ENCODE assay signal across 1 cellular context in genomic region chr19:6393074-6393981, GRCh38.
TF ChIP-seq lines count a peak whose summit lies in the region.

Gene GTF2F1, minus strand, starts transcription at chr19:6393164. Its CDS starts 169 bp downstream, at chr19:6392995.

TF ChIP-seq in HepG2, 621 proteins besides CTCF, POLR2A, EP300 and RAD21 (continued from another document and continues in another):
- TF ChIP-seq, protein P1, sequence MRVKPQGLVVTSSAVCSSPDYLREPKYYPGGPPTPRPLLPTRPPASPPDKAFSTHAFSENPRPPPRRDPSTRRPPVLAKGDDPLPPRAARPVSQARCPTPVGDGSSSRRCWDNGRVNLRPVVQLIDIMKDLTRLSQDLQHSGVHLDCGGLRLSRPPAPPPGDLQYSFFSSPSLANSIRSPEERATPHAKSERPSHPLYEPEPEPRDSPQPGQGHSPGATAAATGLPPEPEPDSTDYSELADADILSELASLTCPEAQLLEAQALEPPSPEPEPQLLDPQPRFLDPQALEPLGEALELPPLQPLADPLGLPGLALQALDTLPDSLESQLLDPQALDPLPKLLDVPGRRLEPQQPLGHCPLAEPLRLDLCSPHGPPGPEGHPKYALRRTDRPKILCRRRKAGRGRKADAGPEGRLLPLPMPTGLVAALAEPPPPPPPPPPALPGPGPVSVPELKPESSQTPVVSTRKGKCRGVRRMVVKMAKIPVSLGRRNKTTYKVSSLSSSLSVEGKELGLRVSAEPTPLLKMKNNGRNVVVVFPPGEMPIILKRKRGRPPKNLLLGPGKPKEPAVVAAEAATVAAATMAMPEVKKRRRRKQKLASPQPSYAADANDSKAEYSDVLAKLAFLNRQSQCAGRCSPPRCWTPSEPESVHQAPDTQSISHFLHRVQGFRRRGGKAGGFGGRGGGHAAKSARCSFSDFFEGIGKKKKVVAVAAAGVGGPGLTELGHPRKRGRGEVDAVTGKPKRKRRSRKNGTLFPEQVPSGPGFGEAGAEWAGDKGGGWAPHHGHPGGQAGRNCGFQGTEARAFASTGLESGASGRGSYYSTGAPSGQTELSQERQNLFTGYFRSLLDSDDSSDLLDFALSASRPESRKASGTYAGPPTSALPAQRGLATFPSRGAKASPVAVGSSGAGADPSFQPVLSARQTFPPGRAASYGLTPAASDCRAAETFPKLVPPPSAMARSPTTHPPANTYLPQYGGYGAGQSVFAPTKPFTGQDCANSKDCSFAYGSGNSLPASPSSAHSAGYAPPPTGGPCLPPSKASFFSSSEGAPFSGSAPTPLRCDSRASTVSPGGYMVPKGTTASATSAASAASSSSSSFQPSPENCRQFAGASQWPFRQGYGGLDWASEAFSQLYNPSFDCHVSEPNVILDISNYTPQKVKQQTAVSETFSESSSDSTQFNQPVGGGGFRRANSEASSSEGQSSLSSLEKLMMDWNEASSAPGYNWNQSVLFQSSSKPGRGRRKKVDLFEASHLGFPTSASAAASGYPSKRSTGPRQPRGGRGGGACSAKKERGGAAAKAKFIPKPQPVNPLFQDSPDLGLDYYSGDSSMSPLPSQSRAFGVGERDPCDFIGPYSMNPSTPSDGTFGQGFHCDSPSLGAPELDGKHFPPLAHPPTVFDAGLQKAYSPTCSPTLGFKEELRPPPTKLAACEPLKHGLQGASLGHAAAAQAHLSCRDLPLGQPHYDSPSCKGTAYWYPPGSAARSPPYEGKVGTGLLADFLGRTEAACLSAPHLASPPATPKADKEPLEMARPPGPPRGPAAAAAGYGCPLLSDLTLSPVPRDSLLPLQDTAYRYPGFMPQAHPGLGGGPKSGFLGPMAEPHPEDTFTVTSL (CRISPR knock-in tag; IDR thresholded peaks at IDR 0.05; ENCODE audit: borderline replicate concordance) = no peak; the same call in 1 of the 2 replicates
- TF ChIP-seq EEA1 (CRISPR knock-in tag; IDR thresholded peaks at IDR 0.05; ENCODE audit: borderline replicate concordance) (no peak), YEATS2 (CRISPR knock-in tag; IDR thresholded peaks at IDR 0.05; ENCODE audit: borderline replicate concordance) (peak; percentile 70; the same call in 1 of the 2 replicates), ZNF652 (CRISPR knock-in tag; IDR thresholded peaks at IDR 0.05; ENCODE audit: borderline replicate concordance, low read depth) (no peak), ZNF274 (CRISPR knock-in tag; IDR thresholded peaks at IDR 0.05) (peak; percentile 14; the same call in 1 of the 2 replicates), ZEB1 (IDR thresholded peaks at IDR 0.05; ENCODE audit: insufficient replicate concordance, low read depth) (no peak), NAIF1 (CRISPR knock-in tag; IDR thresholded peaks at IDR 0.05; ENCODE audit: borderline replicate concordance) (peak; percentile 86; the same call in 1 of the 2 replicates), PHF21A (CRISPR knock-in tag; IDR thresholded peaks at IDR 0.05) (0 out of 2 replicates have a peak, but pooled peaks have one; percentile 19), ZSCAN12 (CRISPR knock-in tag; IDR thresholded peaks at IDR 0.05) (no peak), SNAPC2 (CRISPR knock-in tag; IDR thresholded peaks at IDR 0.05) (0 out of 2 replicates have a peak, but pooled peaks have one; percentile 30), ZNF777 (CRISPR knock-in tag; IDR thresholded peaks at IDR 0.05) (peak; percentile 28; the same call in 1 of the 2 replicates), AFF4 (CRISPR knock-in tag; IDR thresholded peaks at IDR 0.05) (no peak), ZNF557 (CRISPR knock-in tag; IDR thresholded peaks at IDR 0.05) (no peak), MAFG (CRISPR knock-in tag; IDR thresholded peaks at IDR 0.05) (no peak), ZMAT3 (CRISPR knock-in tag; conservative IDR thresholded peaks at IDR 0.05) (0 out of 2 replicates have a peak, but pooled peaks have one; percentile 22), ZNF335 (CRISPR knock-in tag; IDR thresholded peaks at IDR 0.05) (no peak; the same call in none of the 2 replicates), ZFP37 (CRISPR knock-in tag; IDR thresholded peaks at IDR 0.05; ENCODE audit: borderline replicate concordance) (no peak), ZNF12 (CRISPR knock-in tag; IDR thresholded peaks at IDR 0.05) (no peak), ZBTB21 (CRISPR knock-in tag; IDR thresholded peaks at IDR 0.05) (peak; percentile 71), MXI1 (IDR thresholded peaks at IDR 0.05; ENCODE audit: borderline replicate concordance, low read depth, low read length) (peak; percentile 84; the same call in 2 of the 3 replicates), NONO (IDR thresholded peaks at IDR 0.05) (no peak), NONO (CRISPR knock-in tag; conservative IDR thresholded peaks at IDR 0.05) (no peak; the same call in 1 of the 2 replicates), ZNF614 (CRISPR knock-in tag; IDR thresholded peaks at IDR 0.05; ENCODE audit: borderline replicate concordance) (peak; percentile 49; the same call in 1 of the 2 replicates), ZNF441 (CRISPR knock-in tag; IDR thresholded peaks at IDR 0.05; ENCODE audit: borderline replicate concordance) (no peak), TCF7L2 (IDR thresholded peaks at IDR 0.05; ENCODE audit: low read depth, low read length) (no peak), ATF1 (CRISPR knock-in tag; IDR thresholded peaks at IDR 0.05) (peak; percentile 94), ZBTB43 (CRISPR knock-in tag; conservative IDR thresholded peaks at IDR 0.05) (0 out of 2 replicates have a peak, but pooled peaks have one; percentile 58), KDM2A (CRISPR knock-in tag; IDR thresholded peaks at IDR 0.05; ENCODE audit: borderline replicate concordance, low read depth) (0 out of 2 replicates have a peak, but pooled peaks have one; percentile 44), RFXAP (CRISPR knock-in tag; IDR thresholded peaks at IDR 0.05; ENCODE audit: borderline replicate concordance) (no peak), ZNF558 (CRISPR knock-in tag; IDR thresholded peaks at IDR 0.05; ENCODE audit: borderline replicate concordance) (no peak)
- TF ChIP-seq, protein P2, sequence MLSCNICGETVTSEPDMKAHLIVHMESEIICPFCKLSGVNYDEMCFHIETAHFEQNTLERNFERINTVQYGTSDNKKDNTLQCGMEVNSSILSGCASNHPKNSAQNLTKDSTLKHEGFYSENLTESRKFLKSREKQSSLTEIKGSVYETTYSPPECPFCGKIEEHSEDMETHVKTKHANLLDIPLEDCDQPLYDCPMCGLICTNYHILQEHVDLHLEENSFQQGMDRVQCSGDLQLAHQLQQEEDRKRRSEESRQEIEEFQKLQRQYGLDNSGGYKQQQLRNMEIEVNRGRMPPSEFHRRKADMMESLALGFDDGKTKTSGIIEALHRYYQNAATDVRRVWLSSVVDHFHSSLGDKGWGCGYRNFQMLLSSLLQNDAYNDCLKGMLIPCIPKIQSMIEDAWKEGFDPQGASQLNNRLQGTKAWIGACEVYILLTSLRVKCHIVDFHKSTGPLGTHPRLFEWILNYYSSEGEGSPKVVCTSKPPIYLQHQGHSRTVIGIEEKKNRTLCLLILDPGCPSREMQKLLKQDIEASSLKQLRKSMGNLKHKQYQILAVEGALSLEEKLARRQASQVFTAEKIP (CRISPR knock-in tag; IDR thresholded peaks at IDR 0.05; ENCODE audit: borderline replicate concordance) = no peak
- TF ChIP-seq, protein P3, sequence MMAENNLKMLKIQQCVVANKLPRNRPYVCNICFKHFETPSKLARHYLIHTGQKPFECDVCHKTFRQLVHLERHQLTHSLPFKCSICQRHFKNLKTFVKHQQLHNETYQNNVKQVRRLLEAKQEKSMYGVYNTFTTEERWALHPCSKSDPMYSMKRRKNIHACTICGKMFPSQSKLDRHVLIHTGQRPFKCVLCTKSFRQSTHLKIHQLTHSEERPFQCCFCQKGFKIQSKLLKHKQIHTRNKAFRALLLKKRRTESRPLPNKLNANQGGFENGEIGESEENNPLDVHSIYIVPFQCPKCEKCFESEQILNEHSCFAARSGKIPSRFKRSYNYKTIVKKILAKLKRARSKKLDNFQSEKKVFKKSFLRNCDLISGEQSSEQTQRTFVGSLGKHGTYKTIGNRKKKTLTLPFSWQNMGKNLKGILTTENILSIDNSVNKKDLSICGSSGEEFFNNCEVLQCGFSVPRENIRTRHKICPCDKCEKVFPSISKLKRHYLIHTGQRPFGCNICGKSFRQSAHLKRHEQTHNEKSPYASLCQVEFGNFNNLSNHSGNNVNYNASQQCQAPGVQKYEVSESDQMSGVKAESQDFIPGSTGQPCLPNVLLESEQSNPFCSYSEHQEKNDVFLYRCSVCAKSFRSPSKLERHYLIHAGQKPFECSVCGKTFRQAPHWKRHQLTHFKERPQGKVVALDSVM (CRISPR knock-in tag; IDR thresholded peaks at IDR 0.05) = no peak
- TF ChIP-seq, protein P4, sequence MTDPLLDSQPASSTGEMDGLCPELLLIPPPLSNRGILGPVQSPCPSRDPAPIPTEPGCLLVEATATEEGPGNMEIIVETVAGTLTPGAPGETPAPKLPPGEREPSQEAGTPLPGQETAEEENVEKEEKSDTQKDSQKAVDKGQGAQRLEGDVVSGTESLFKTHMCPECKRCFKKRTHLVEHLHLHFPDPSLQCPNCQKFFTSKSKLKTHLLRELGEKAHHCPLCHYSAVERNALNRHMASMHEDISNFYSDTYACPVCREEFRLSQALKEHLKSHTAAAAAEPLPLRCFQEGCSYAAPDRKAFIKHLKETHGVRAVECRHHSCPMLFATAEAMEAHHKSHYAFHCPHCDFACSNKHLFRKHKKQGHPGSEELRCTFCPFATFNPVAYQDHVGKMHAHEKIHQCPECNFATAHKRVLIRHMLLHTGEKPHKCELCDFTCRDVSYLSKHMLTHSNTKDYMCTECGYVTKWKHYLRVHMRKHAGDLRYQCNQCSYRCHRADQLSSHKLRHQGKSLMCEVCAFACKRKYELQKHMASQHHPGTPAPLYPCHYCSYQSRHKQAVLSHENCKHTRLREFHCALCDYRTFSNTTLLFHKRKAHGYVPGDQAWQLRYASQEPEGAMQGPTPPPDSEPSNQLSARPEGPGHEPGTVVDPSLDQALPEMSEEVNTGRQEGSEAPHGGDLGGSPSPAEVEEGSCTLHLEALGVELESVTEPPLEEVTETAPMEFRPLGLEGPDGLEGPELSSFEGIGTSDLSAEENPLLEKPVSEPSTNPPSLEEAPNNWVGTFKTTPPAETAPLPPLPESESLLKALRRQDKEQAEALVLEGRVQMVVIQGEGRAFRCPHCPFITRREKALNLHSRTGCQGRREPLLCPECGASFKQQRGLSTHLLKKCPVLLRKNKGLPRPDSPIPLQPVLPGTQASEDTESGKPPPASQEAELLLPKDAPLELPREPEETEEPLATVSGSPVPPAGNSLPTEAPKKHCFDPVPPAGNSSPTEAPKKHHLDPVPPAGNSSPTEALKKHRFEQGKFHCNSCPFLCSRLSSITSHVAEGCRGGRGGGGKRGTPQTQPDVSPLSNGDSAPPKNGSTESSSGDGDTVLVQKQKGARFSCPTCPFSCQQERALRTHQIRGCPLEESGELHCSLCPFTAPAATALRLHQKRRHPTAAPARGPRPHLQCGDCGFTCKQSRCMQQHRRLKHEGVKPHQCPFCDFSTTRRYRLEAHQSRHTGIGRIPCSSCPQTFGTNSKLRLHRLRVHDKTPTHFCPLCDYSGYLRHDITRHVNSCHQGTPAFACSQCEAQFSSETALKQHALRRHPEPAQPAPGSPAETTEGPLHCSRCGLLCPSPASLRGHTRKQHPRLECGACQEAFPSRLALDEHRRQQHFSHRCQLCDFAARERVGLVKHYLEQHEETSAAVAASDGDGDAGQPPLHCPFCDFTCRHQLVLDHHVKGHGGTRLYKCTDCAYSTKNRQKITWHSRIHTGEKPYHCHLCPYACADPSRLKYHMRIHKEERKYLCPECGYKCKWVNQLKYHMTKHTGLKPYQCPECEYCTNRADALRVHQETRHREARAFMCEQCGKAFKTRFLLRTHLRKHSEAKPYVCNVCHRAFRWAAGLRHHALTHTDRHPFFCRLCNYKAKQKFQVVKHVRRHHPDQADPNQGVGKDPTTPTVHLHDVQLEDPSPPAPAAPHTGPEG (CRISPR knock-in tag; IDR thresholded peaks at IDR 0.05) = 0 out of 2 replicates have a peak, but pooled peaks have one; percentile 59
- TF ChIP-seq, protein P5, sequence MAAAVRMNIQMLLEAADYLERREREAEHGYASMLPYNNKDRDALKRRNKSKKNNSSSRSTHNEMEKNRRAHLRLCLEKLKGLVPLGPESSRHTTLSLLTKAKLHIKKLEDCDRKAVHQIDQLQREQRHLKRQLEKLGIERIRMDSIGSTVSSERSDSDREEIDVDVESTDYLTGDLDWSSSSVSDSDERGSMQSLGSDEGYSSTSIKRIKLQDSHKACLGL (CRISPR knock-in tag; IDR thresholded peaks at IDR 0.05) = no peak
- TF ChIP-seq, protein P6, sequence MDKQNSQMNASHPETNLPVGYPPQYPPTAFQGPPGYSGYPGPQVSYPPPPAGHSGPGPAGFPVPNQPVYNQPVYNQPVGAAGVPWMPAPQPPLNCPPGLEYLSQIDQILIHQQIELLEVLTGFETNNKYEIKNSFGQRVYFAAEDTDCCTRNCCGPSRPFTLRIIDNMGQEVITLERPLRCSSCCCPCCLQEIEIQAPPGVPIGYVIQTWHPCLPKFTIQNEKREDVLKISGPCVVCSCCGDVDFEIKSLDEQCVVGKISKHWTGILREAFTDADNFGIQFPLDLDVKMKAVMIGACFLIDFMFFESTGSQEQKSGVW (CRISPR knock-in tag; IDR thresholded peaks at IDR 0.05; ENCODE audit: borderline replicate concordance) = no peak
